In genomic region chr16:30921459-30921747, GRCh38 we compare ENCODE assay signal across 8 cellular contexts. TPM values are rescaled to one million over a fixed set of nuclear protein-coding genes. Genes with fewer than 3 reads are reported as not detected.
A peak's percentile ranks its signal among the peaks of the same experiment; 100 is the strongest.
DNase-seq lines count a peak whose midpoint lies in the region; ATAC-seq and TF ChIP-seq lines count a peak whose summit lies in the region.

No MANE protein-coding gene starts in this region.

- H3F3A ChIP-seq in GM23338 (replicated peaks; ENCODE audit: low read depth), result peaks cover 5% of the 10 kb centered on the region; the same call in 1 of the 2 replicates

- peaks cover 12% of the 10 kb centered on the region for H3K4me1 Mint-ChIP-seq in GM23338

- no peaks in the 10 kb centered on the region for H3K9me3 Mint-ChIP-seq in GM23338

- peaks cover 18% of the 10 kb centered on the region for H3K79me2 ChIP-seq in GM23338 (replicated peaks; ENCODE audit: insufficient read depth)

- H3K9me2 ChIP-seq in GM23338 (ENCODE audit: insufficient read depth), result no peaks in the 10 kb centered on the region

- peaks cover 21% of the 10 kb centered on the region for H3K27me3 Mint-ChIP-seq in GM23338 (ENCODE audit: insufficient read depth, low read depth, poor library complexity)

- H3K27ac ChIP-seq in GM23338 (ENCODE audit: low read depth) (no peak overlapping the region), skin epidermis (peak overlapping the region in 15 of 21 experiments; percentile 5 to 96 (median 91))

- H3K27me3 ChIP-seq in GM23338 (ENCODE audit: insufficient read depth), result no peaks in the 10 kb centered on the region
- no peaks in the 10 kb centered on the region for H3K27me3 ChIP-seq in H7 (ENCODE audit: control insufficient read depth, insufficient read depth, low read length)

- H3K4me3 Mint-ChIP-seq in GM23338, result peak overlapping the region; percentile 99

- DNase-seq in GM23338 (ENCODE audit: low spot score) (no peak), fibroblast of villous mesenchyme (ENCODE audit: low read depth) (no peak), GOT3 (lab: John Stamatoyannopoulos, UW) (no peak), NCI-H146 treated with DMSO at 0.1 percent for 48 hours (lab: John Stamatoyannopoulos, UW; ENCODE audit: unreplicated experiment) (no peak), GM10248 (ENCODE audit: extremely low spot score) (no peak), H7 (no peak)

- H3K36me3 Mint-ChIP-seq in GM23338 (ENCODE audit: low read depth), result peaks cover 6% of the 10 kb centered on the region

- H3K4me3 ChIP-seq in GM23338 (peak overlapping the region; percentile 18; the same call in 1 of the 2 replicates), WI38 (ENCODE audit: low read depth, low read length) (peak overlapping the region; percentile 63), fibroblast of villous mesenchyme (ENCODE audit: low read depth, low read length) (peak overlapping the region; percentile 65), skin epidermis (peak overlapping the region; percentile 45 to 91 (median 67)), H7 (ENCODE audit: insufficient read depth, low read depth, low read length) (no peak overlapping the region)

- POLR2A ChIA-PET in GM10248 (lab: Yijun Ruan, JAX), result no interaction called here

- peaks cover 4% of the 10 kb centered on the region; the same call in 1 of the 2 replicates for H4K20me1 ChIP-seq in GM23338 (replicated peaks; ENCODE audit: insufficient read depth)

- no peak for TF ChIP-seq CTCF in GM23338 (conservative IDR thresholded peaks at IDR 0.05; ENCODE audit: low read depth in 2 of 2)
- TF ChIP-seq CTCF in WI38 (IDR thresholded peaks at IDR 0.05; ENCODE audit: low read depth, low read length), result no peak
- no peak for TF ChIP-seq CTCF in fibroblast of villous mesenchyme (IDR thresholded peaks at IDR 0.05; ENCODE audit: insufficient read depth, low read depth, low read length)
- no peak for TF ChIP-seq CTCF in GM10248 (IDR thresholded peaks at IDR 0.05; ENCODE audit: control extremely low read depth, extremely low read depth, low read depth, missing control alignments)

- no peak overlapping the region for H3K27ac Mint-ChIP-seq in GM23338

- H3K36me3 ChIP-seq in GM23338 (ENCODE audit: insufficient read depth), result no peaks in the 10 kb centered on the region
- no peaks in the 10 kb centered on the region for H3K36me3 ChIP-seq in H7 (replicated peaks; ENCODE audit: control insufficient read depth, insufficient read depth, low read length)

- no peak overlapping the region for H2AFZ ChIP-seq in GM23338

- ATAC-seq in GM23338, result no peak

- no peak overlapping the region for H3K4me2 ChIP-seq in GM23338

- peaks cover 8% of the 10 kb centered on the region; the same call in 1 of the 2 replicates for H3K4me1 ChIP-seq in GM23338 (ENCODE audit: insufficient read depth)

- CTCF ChIA-PET in GM10248 (lab: Yijun Ruan, JAX), result interaction anchor here (1.0 to 2.4 kb wide), 3 partner anchors 19 to 76 kb away, joined by 4 to 13 read pairs (median 4); no protein-coding TSS in a partner anchor

TF ChIP-seq in GM23338, 12 proteins besides CTCF, POLR2A, EP300 and RAD21 (continues in another document):
- no peak for TF ChIP-seq CREB1 (CRISPR knock-in tag; IDR thresholded peaks at IDR 0.05; ENCODE audit: low read depth)
- TF ChIP-seq STAT1 (IDR thresholded peaks at IDR 0.05; ENCODE audit: unreplicated experiment), result no peak
- no peak for TF ChIP-seq ETS1 (IDR thresholded peaks at IDR 0.05)
- no peak for TF ChIP-seq EZH2 (IDR thresholded peaks at IDR 0.05; ENCODE audit: low read depth, unreplicated experiment)
- TF ChIP-seq, protein P1, sequence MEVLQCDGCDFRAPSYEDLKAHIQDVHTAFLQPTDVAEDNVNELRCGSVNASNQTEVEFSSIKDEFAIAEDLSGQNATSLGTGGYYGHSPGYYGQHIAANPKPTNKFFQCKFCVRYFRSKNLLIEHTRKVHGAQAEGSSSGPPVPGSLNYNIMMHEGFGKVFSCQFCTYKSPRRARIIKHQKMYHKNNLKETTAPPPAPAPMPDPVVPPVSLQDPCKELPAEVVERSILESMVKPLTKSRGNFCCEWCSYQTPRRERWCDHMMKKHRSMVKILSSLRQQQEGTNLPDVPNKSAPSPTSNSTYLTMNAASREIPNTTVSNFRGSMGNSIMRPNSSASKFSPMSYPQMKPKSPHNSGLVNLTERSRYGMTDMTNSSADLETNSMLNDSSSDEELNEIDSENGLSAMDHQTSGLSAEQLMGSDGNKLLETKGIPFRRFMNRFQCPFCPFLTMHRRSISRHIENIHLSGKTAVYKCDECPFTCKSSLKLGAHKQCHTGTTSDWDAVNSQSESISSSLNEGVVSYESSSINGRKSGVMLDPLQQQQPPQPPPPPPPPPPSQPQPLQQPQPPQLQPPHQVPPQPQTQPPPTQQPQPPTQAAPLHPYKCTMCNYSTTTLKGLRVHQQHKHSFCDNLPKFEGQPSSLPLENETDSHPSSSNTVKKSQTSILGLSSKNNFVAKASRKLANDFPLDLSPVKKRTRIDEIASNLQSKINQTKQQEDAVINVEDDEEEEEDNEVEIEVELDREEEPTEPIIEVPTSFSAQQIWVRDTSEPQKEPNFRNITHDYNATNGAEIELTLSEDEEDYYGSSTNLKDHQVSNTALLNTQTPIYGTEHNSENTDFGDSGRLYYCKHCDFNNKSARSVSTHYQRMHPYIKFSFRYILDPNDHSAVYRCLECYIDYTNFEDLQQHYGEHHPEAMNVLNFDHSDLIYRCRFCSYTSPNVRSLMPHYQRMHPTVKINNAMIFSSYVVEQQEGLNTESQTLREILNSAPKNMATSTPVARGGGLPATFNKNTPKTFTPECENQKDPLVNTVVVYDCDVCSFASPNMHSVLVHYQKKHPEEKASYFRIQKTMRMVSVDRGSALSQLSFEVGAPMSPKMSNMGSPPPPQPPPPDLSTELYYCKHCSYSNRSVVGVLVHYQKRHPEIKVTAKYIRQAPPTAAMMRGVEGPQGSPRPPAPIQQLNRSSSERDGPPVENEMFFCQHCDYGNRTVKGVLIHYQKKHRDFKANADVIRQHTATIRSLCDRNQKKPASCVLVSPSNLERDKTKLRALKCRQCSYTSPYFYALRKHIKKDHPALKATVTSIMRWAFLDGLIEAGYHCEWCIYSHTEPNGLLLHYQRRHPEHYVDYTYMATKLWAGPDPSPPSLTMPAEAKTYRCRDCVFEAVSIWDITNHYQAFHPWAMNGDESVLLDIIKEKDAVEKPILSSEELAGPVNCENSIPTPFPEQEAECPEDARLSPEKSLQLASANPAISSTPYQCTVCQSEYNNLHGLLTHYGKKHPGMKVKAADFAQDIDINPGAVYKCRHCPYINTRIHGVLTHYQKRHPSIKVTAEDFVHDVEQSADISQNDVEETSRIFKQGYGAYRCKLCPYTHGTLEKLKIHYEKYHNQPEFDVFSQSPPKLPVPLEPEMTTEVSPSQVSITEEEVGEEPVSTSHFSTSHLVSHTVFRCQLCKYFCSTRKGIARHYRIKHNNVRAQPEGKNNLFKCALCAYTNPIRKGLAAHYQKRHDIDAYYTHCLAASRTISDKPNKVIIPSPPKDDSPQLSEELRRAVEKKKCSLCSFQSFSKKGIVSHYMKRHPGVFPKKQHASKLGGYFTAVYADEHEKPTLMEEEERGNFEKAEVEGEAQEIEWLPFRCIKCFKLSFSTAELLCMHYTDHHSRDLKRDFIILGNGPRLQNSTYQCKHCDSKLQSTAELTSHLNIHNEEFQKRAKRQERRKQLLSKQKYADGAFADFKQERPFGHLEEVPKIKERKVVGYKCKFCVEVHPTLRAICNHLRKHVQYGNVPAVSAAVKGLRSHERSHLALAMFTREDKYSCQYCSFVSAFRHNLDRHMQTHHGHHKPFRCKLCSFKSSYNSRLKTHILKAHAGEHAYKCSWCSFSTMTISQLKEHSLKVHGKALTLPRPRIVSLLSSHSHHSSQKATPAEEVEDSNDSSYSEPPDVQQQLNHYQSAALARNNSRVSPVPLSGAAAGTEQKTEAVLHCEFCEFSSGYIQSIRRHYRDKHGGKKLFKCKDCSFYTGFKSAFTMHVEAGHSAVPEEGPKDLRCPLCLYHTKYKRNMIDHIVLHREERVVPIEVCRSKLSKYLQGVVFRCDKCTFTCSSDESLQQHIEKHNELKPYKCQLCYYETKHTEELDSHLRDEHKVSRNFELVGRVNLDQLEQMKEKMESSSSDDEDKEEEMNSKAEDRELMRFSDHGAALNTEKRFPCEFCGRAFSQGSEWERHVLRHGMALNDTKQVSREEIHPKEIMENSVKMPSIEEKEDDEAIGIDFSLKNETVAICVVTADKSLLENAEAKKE (CRISPR knock-in tag; IDR thresholded peaks at IDR 0.05), result no peak
- no peak for TF ChIP-seq JUNB (IDR thresholded peaks at IDR 0.05; ENCODE audit: unreplicated experiment)

RNA-seq across cellular contexts. Expression of gene FBXL19, which starts 2.0 kb away (rescaled TPM):
- total RNA-seq in GM23338 (2014; rRNA removed; shearing (Covaris generic)), result 63.5 and 71.5 TPM in 2 replicates
- polyA plus RNA-seq in GM23338 (2016; fragmentation: Nextera tagmentation; extraction: Ambion mirVana), result 12.5 and 16.4 TPM in 2 replicates
- 26.8 and 29.3 TPM in 2 replicates for total RNA-seq in fibroblast of villous mesenchyme
- 78.3 and 89.8 TPM in 2 replicates for total RNA-seq in H7 (2014; rRNA removed; shearing (Covaris generic))

RNA-seq across cellular contexts. Expression of gene CTF1, which starts 25.0 kb away (rescaled TPM):
- 0.52 and 0.54 TPM in 2 replicates for total RNA-seq in GM23338 (2014; rRNA removed; shearing (Covaris generic))
- polyA plus RNA-seq in GM23338 (2016; fragmentation: Nextera tagmentation; extraction: Ambion mirVana), result 0.24 and 0.43 TPM in 2 replicates
- total RNA-seq in fibroblast of villous mesenchyme, result 3.2 and 3.5 TPM in 2 replicates
- total RNA-seq in H7 (2014; rRNA removed; shearing (Covaris generic)), result 2.0 TPM in 2 replicates

RNA-seq across cellular contexts. Expression of gene ORAI3, which starts 27.5 kb away (rescaled TPM):
- total RNA-seq in GM23338 (2014; rRNA removed; shearing (Covaris generic)), result 14.9 and 15.9 TPM in 2 replicates
- polyA plus RNA-seq in GM23338 (2016; fragmentation: Nextera tagmentation; extraction: Ambion mirVana), result 6.9 and 9.8 TPM in 2 replicates
- 43.6 and 45.7 TPM in 2 replicates for total RNA-seq in fibroblast of villous mesenchyme
- total RNA-seq in H7 (2014; rRNA removed; shearing (Covaris generic)), result 15.3 and 18.4 TPM in 2 replicates

RNA-seq across cellular contexts. Expression of gene BCL7C, which starts 27.5 kb away (rescaled TPM):
- total RNA-seq in GM23338 (2014; rRNA removed; shearing (Covaris generic)), result 17.5 and 20.4 TPM in 2 replicates
- 21.8 and 22.1 TPM in 2 replicates for polyA plus RNA-seq in GM23338 (2016; fragmentation: Nextera tagmentation; extraction: Ambion mirVana)
- 35.0 and 51.2 TPM in 2 replicates for total RNA-seq in fibroblast of villous mesenchyme
- 16.4 and 35.5 TPM in 2 replicates for total RNA-seq in H7 (2014; rRNA removed; shearing (Covaris generic))

RNA-seq across cellular contexts. Expression of gene SETD1A, which starts 36.2 kb away (rescaled TPM):
- 14.5 and 21.9 TPM in 2 replicates for total RNA-seq in GM23338 (2014; rRNA removed; shearing (Covaris generic))
- 10.8 and 10.9 TPM in 2 replicates for polyA plus RNA-seq in GM23338 (2016; fragmentation: Nextera tagmentation; extraction: Ambion mirVana)
- total RNA-seq in fibroblast of villous mesenchyme, result 3.5 and 8.1 TPM in 2 replicates
- total RNA-seq in H7 (2014; rRNA removed; shearing (Covaris generic)), result 4.1 and 5.0 TPM in 2 replicates
